ENCODE assay signal across 7 cellular contexts in the genomic region with DNA sequence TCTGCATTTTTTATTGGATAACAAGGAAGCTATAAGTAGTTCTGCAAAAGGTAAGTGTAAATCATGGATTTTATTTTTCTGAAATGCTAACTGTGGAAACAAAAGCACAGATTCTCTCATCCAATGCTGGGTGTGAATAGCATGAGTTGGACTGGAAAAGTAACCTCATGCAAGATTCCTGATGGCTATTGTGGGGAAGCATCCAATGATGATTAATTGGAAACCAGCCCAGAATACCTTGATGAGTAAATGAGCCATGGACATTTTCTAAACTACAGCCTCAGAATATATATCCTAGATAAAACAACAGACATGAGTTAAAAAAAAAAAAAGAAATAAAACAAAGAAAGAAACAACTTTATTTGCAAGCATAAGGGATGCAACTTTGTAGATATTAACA.
"Had no signal": no experiment of that assay in that cellular context is flagged by ENCODE, and none has a peak within 500 bp of the region (broad histone marks: within the 10 kb centered on the region; RNA-seq: fewer than 3 reads in every experiment).

No MANE protein-coding gene starts in this region.

- ATAC-seq: GM23338 had no signal

- DNase-seq: H9, HCEC 1CT, IMR-90 had no signal

- H3K4me3 ChIP-seq: GM23338 had no signal

- FAIRE-seq: H1, H54, HTR-8/SVneo had no signal
